14 cellular contexts compared by ENCODE assay signal in the genomic region with DNA sequence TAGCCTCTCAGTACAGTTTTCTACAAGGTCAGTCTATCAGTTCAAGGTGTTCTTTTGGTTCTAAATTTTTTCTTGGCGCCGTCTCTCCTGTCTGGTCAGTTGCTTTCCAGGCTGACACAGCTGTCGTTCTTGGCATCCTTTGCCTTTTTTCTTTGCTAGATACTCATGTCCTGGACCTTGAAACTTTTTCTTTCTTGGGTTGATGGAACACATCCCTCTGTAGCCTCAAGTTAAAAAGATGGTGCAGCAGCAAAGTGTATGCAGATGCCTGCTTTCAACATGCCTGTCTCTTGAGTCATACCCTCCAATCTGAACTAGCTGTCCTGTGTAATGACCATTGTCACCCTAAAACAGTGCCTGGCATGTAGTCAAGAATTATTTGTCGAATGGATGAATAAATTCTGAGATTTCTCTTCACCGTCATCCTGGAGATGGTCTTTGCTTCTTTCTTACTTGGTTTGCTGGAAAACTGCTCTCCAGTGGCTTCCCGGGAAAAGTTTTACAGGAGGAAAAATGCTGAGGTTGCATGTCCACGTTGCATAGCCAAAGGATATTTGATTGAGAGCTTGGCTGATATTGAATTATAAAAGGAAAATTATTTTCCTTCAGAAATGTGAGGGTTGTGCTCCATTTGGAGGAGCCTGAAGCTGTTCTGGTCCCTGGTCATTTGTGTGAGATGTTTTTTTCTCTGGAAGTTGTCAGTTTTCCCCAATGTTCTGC. TPM values are rescaled to one million over a fixed set of nuclear protein-coding genes. Genes with fewer than 3 reads are reported as not detected.
A peak's percentile ranks its signal among the peaks of the same experiment; 100 is the strongest.
DNase-seq lines count a peak whose midpoint lies in the region; ATAC-seq and TF ChIP-seq lines count a peak whose summit lies in the region.
"Had no signal": no experiment of that assay in that cellular context is flagged by ENCODE, and none has a peak within 500 bp of the region (broad histone marks: within the 10 kb centered on the region; RNA-seq: fewer than 3 reads in every experiment).

No MANE protein-coding gene starts in this region.

- H3K27me3 ChIP-seq in muscle layer of colon (ENCODE audit: control insufficient read depth in 1 of 2, insufficient read depth in 2 of 2, low read length in 2 of 2) (no peaks in the 10 kb centered on the region), vagina (no peaks in the 10 kb centered on the region), Peyer's patch (no peaks in the 10 kb centered on the region), PC-9 (ENCODE audit: insufficient read depth, low read depth) (no peaks in the 10 kb centered on the region)

- H3K36me3 ChIP-seq in muscle layer of colon (ENCODE audit: insufficient read depth, low read length) (peaks cover 10% of the 10 kb centered on the region), vagina (peaks cover 0 to 10% of the 10 kb centered on the region in 2 donors), Peyer's patch (peaks cover 0 to 2% (median 0%) of the 10 kb centered on the region in 3 donors), PC-9 (ENCODE audit: low read depth) (no peaks in the 10 kb centered on the region)

- no peak for ATAC-seq in stimulated activated naive CD8-positive, alpha-beta T cell treated with anti-CD3 and anti-CD28 coated beads, Interleukin-15, Interleukin-2, amounts not matched to agents 100 U/mL and 50 U/mL, for 24 hours
- ATAC-seq: activated CD8-positive, alpha-beta T cell treated with anti-CD3 and anti-CD28 coated beads, Interleukin-2, amount 10 ng/mL, durations not matched to agents 7 days and 5 days; HCT116 had no signal

- no peak for TF ChIP-seq CTCF in epithelial cell of esophagus (IDR thresholded peaks at IDR 0.05; ENCODE audit: insufficient read depth, low read depth, low read length, missing control alignments)
- no peak for TF ChIP-seq CTCF in vagina (IDR thresholded peaks at IDR 0.05)
- no peak for TF ChIP-seq CTCF in Peyer's patch (IDR thresholded peaks at IDR 0.05)
- TF ChIP-seq CTCF in PC-9 (conservative IDR thresholded peaks at IDR 0.05), result no peak

- H2AFZ ChIP-seq in PC-9, result no peak overlapping the region

- peak overlapping the region; percentile 30 for H3K27ac ChIP-seq in muscle layer of colon (ENCODE audit: low read depth, low read length)
- H3K27ac ChIP-seq in vagina, result peak overlapping the region; percentile 91
- peak overlapping the region in 1 of 4 donors; percentile 32 for H3K27ac ChIP-seq in Peyer's patch
- H3K27ac ChIP-seq in PC-9, result no peak overlapping the region
- H3K27ac ChIP-seq: HL-60 had no signal

- H3K9me2 ChIP-seq in PC-9 (ENCODE audit: insufficient read depth), result no peaks in the 10 kb centered on the region

- H3K4me3 ChIP-seq in epithelial cell of esophagus (ENCODE audit: low read length) (no peak overlapping the region), muscle layer of colon (ENCODE audit: low read depth in 1 of 2, low read length in 2 of 2) (no peak overlapping the region), vagina (peak overlapping the region in 1 of 2 donors; percentile 5), Peyer's patch (no peak overlapping the region), PC-9 (no peak overlapping the region)

- H3K9ac ChIP-seq in muscle layer of colon (ENCODE audit: low read length), result no peak overlapping the region

- no peaks in the 10 kb centered on the region for H3K79me2 ChIP-seq in PC-9 (ENCODE audit: low read depth)

- BruUV-seq in PC-9 (replicated peaks; lab: Mats Ljungman, UMichigan), result no TSS peak

- H4K20me1 ChIP-seq in PC-9 (ENCODE audit: insufficient read depth), result no peaks in the 10 kb centered on the region

- POLR2A ChIA-PET in PC-9 (lab: Charles Lee; ENCODE audit: unreplicated experiment), result no interaction called here

- TF ChIP-seq POLR2A in vagina (IDR thresholded peaks at IDR 0.05) (no peak), Peyer's patch (IDR thresholded peaks at IDR 0.05) (no peak)

- H3K4me2 ChIP-seq in PC-9, result no peak overlapping the region

- no peaks in the 10 kb centered on the region for H3K9me3 ChIP-seq in muscle layer of colon (ENCODE audit: low read length)
- no peaks in the 10 kb centered on the region for H3K9me3 ChIP-seq in vagina
- no peaks in the 10 kb centered on the region for H3K9me3 ChIP-seq in Peyer's patch
- no peaks in the 10 kb centered on the region for H3K9me3 ChIP-seq in PC-9 (ENCODE audit: insufficient read depth, low read depth)

- H3K4me1 ChIP-seq in muscle layer of colon (ENCODE audit: insufficient read depth, low read length) (peaks cover 46% of the 10 kb centered on the region), vagina (peaks cover 64% of the 10 kb centered on the region), Peyer's patch (peaks cover 0 to 30% (median 5%) of the 10 kb centered on the region in 4 donors), PC-9 (replicated peaks; ENCODE audit: insufficient read depth) (no peaks in the 10 kb centered on the region)

- intact Hi-C loops in vagina (cut with DNase I) (no loop called here), PC-9 (cut with micrococcal nuclease; ENCODE audit: unreplicated experiment) (no loop called here)

- no peaks in the 10 kb centered on the region for H3F3A ChIP-seq in PC-9 (ENCODE audit: insufficient read depth, low read depth)

- CTCF ChIA-PET in PC-9 (lab: Charles Lee), result no interaction called here

- DNase-seq in NCI-H226 (peak; percentile 7), epithelial cell of esophagus (ENCODE audit: low read depth) (peak; percentile 36), vagina (ENCODE audit: extremely low spot score in 2 of 2) (no peak), Peyer's patch (no peak), PC-9 (no peak)
- no peak for DNase-seq in stimulated activated naive CD8-positive, alpha-beta T cell treated with anti-CD3 and anti-CD28 coated beads, Interleukin-15, Interleukin-2, amounts not matched to agents 100 U/mL and 50 U/mL, for 24 hours
- DNase-seq: activated CD8-positive, alpha-beta T cell treated with anti-CD3 and anti-CD28 coated beads, Interleukin-2, amount 10 ng/mL, durations not matched to agents 7 days and 5 days; activated naive CD4-positive, alpha-beta T cell; central memory CD4-positive, alpha-beta T cell; NK-92 treated with Interleukin-12 subunit alpha and Interleukin-12 subunit beta, amount 100 ng/mL, for 24 hours had no signal

RNA-seq across cellular contexts. Expression of gene NYNRIN, which starts 4.7 kb away (rescaled TPM):
- 14.7 TPM for total RNA-seq in vagina
- total RNA-seq in Peyer's patch, result 10 to 100 TPM in 2 of 4 donors, 1 to 10 TPM in 2; 3.2 to 15.5 (median 10.3) TPM
- 15.1 and 17.7 TPM in 2 replicates for total RNA-seq in PC-9 (2021)
- total RNA-seq: MCF 10A had no signal

RNA-seq across cellular contexts. Expression of gene CBLN3, which starts 26.0 kb away (rescaled TPM):
- total RNA-seq in vagina (1.7 TPM), Peyer's patch (1 to 10 TPM in 1 of 4 donors, under 1 TPM in 1, not detected in 2; 0.94 to 4.3 TPM), PC-9 (2021) (7.6 and 8.3 TPM in 2 replicates)

RNA-seq across cellular contexts. Expression of gene KHNYN, which starts 26.3 kb away (rescaled TPM):
- total RNA-seq in vagina (41.7 TPM), Peyer's patch (100 to 1,000 TPM in 2 of 4 donors, 10 to 100 TPM in 2; 80.9 to 129 (median 113) TPM), PC-9 (2021) (51.5 and 53.4 TPM in 2 replicates)

RNA-seq across cellular contexts. Expression of gene NFATC4, which starts 35.5 kb away (rescaled TPM):
- 47.9 TPM for total RNA-seq in vagina
- 10 to 100 TPM in 3 of 4 donors, 1 to 10 TPM in 1; 6.5 to 52.0 (median 21.5) TPM for total RNA-seq in Peyer's patch
- total RNA-seq in PC-9 (2021), result 48.3 and 76.3 TPM in 2 replicates
- total RNA-seq: activated CD8-positive, alpha-beta T cell treated with anti-CD3 and anti-CD28 coated beads, Interleukin-2, amount 10 ng/mL, durations not matched to agents 7 days and 5 days had no signal

RNA-seq across cellular contexts. Expression of gene SDR39U1, which starts 39.1 kb away (rescaled TPM):
- total RNA-seq in vagina (43.2 TPM), Peyer's patch (10 to 100 TPM; 25.7 to 98.2 (median 48.9) TPM), PC-9 (2021) (14.8 and 17.2 TPM in 2 replicates)

Comparison
In these comparisons a context has a peak if more than half of its experiments do, and no peak if none do; other contexts are left out.
1. DNase-seq: peak in NCI-H226 (single experiment) and epithelial cell of esophagus (single experiment); none in vagina (0 of 2), stimulated activated naive CD8-positive, alpha-beta T cell treated with anti-CD3 and anti-CD28 coated beads, Interleukin-15, Interleukin-2, amounts not matched to agents 100 U/mL and 50 U/mL, for 24 hours (single experiment), Peyer's patch (0 of 3) and PC-9 (0 of 2).